Comparison of ENCODE assay signal across 1 cellular context in the genomic region with DNA sequence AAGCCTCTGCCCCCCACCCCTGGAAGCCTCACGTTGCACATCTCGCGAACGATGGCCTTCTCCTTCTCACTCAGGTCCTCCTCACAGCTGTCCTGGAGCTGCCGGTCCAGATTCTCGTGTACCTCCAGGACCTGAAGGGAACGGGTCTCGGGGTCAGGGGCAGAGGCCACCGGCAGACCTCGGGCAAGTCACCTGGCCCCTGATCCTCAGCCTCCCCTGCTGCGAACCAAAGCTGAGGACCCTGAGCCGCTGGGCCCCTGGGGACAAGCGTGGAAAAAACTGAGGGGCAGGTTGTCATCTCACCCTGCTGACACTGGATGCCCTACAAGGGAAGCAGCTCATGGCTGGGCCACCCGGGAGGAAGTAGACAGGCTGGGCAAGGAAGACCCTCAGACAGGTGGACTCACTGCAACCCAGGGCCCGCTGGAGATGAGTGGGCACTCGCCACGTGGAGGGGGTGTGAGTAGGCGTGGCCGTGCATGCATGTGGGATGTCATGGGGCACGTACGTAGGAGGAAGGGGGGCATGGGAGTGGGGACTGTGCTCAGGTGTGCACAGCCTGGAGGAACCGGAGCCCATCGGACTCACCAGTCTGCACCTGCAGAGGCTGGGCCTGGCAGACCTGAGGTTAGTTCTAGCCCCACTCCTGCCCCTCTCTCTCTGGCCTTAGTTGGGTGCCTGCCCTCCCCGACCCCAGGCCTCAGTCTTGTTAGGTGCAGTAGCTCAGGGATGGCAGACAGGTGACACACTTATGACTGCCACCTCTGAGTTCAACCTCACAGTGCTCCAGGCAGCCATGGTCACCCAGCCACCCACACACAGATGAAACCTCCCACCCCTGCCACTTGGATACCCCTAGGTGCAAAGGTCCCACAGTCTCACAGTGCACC.
TF ChIP-seq lines count a peak whose summit lies in the region.

No MANE protein-coding gene starts in this region.

TF ChIP-seq in HepG2, 621 proteins besides CTCF, POLR2A, EP300 and RAD21:
- TF ChIP-seq, protein P1, sequence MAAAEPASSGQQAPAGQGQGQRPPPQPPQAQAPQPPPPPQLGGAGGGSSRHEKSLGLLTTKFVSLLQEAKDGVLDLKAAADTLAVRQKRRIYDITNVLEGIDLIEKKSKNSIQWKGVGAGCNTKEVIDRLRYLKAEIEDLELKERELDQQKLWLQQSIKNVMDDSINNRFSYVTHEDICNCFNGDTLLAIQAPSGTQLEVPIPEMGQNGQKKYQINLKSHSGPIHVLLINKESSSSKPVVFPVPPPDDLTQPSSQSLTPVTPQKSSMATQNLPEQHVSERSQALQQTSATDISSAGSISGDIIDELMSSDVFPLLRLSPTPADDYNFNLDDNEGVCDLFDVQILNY (CRISPR knock-in tag; conservative IDR thresholded peaks at IDR 0.05): no peak
- TF ChIP-seq AGO2 (optimal IDR thresholded peaks at IDR 0.05; ENCODE audit: low read depth, low read length): peak; percentile 25
- TF ChIP-seq ZNF17 (CRISPR knock-in tag; IDR thresholded peaks at IDR 0.05): no peak
- peak; percentile 52 for TF ChIP-seq RBM22 (optimal IDR thresholded peaks at IDR 0.05; ENCODE audit: low read length)
